Comparison of ENCODE assay signal across 23 cellular contexts in genomic region chr13:100280681-100281080, GRCh38.
DNase-seq lines count a peak whose midpoint lies in the region; ATAC-seq and TF ChIP-seq lines count a peak whose summit lies in the region.
"Had no signal": no experiment of that assay in that cellular context is flagged by ENCODE, and none has a peak within 500 bp of the region (broad histone marks: within the 10 kb centered on the region; RNA-seq: fewer than 3 reads in every experiment).

No MANE protein-coding gene starts in this region.

- POLR2A ChIA-PET in RWPE1 (lab: Yijun Ruan, JAX; ENCODE audit: low non-redundant PET), result no interaction called here

- TF ChIP-seq CTCF in RWPE1 (conservative IDR thresholded peaks at IDR 0.05; ENCODE audit: low read depth), result no peak

- peak; percentile 3 for DNase-seq in H4 (ENCODE audit: low spot score)
- peak; percentile 16 for DNase-seq in RWPE1 (ENCODE audit: low spot score)
- peak; percentile 20 for DNase-seq in renal cortical epithelial cell (ENCODE audit: low read depth)
- no peak for DNase-seq in MV-4-11 (lab: John Stamatoyannopoulos, UW)
- DNase-seq: activated CD4-positive, alpha-beta T cell treated with anti-CD3 and anti-CD28 coated beads, Interleukin-2, amount 50 U/mL, for 1 hour; activated naive CD8-positive, alpha-beta T cell treated with anti-CD3 and anti-CD28 coated beads, Interleukin-2, amount 50 U/mL, for 24 hours; activated T-cell treated with anti-CD3 and anti-CD28 coated beads, Interleukin-2, amount 50 U/mL, for 4 hours; Calu3; effector CD8-positive, alpha-beta T cell; gastrocnemius medialis; H7; Karpas-422; left lung; NCI-H510A treated with DMSO at 0.1 percent for 48 hours; SHP77; stimulated activated naive CD4-positive, alpha-beta T cell treated with Interleukin-2 at 50 U/mL for 16 hours had no signal

- no peak overlapping the region for H3K27ac ChIP-seq in RWPE1
- H3K27ac ChIP-seq: gastrocnemius medialis, hepatocyte, left lung, neutrophil, prostate gland had no signal

- CTCF ChIA-PET in RWPE1 (lab: Yijun Ruan, JAX), result no interaction called here

- peak; percentile 82 for ATAC-seq in esophagus mucosa
- no peak for ATAC-seq in GM18502 (IDR thresholded peaks at IDR 0.05; ENCODE audit: poor library complexity, unreplicated experiment)
- ATAC-seq in HG02642 (IDR thresholded peaks at IDR 0.05; ENCODE audit: poor library complexity, unreplicated experiment), result no peak
- no peak for ATAC-seq in HG03457 (IDR thresholded peaks at IDR 0.05; ENCODE audit: unreplicated experiment)
- ATAC-seq: activated naive CD8-positive, alpha-beta T cell treated with anti-CD3 and anti-CD28 coated beads, Interleukin-2, amount 50 U/mL, for 24 hours; activated T-cell treated with anti-CD3 and anti-CD28 coated beads, Interleukin-2, amount 50 U/mL, for 4 hours; gastrocnemius medialis had no signal
